ENCODE assay signal across 18 cellular contexts in the genomic region with DNA sequence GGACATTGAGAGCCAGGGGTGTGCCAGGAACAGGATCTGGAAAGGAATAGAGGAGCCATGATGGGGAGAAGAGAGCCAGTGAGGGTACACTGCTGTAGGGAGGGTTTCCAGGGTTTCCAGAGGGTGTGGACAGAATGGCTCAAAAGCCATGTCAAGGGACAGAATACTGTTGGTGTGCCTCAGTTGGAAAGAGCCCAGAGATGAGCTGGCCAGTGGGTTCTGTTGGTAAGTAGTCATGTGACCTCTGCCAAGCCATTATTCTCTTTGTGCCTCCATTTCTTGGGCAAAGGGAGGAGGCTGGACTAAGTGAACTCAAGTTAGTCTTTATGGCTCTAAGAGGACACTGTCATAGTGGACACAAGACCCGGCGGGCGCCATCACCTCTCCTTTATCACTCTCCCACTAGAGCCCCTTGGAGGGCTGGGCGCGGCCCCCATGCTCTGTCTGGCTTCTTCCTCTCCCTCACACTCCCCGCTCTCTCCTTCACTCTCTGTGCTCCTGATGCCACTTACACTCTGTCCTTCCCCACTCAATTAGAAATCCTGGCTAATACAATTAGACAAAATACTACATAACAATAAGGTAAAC. TPM values are rescaled to one million over a fixed set of nuclear protein-coding genes. Genes with fewer than 3 reads are reported as not detected.
"Had no signal": no experiment of that assay in that cellular context is flagged by ENCODE, and none has a peak within 500 bp of the region (broad histone marks: within the 10 kb centered on the region; RNA-seq: fewer than 3 reads in every experiment).

No MANE protein-coding gene starts in this region.

- H3K27me3 ChIP-seq: pancreas, testis, tibial nerve had no signal

- DNase-seq: dermis blood vessel endothelial cell; endodermal cell; erythroblast; heart right ventricle; kidney glomerular epithelial cell; mammary epithelial cell; naive thymus-derived CD4-positive, alpha-beta T cell; occipital lobe; pancreas; stimulated activated CD4-positive, alpha-beta T cell treated with anti-CD3 and anti-CD28 coated beads, Interleukin-2, amount 100 ng/mL, for 24 hours; stimulated activated CD4-positive, alpha-beta T cell treated with anti-CD3 and anti-CD28 coated beads, Interleukin-4, amount 100 ng/mL, for 4 hours; testis had no signal

- H3K27ac Mint-ChIP-seq: endodermal cell; naive thymus-derived CD4-positive, alpha-beta T cell; stimulated activated naive CD8-positive, alpha-beta T cell treated with anti-CD3 and anti-CD28 coated beads, Interleukin-15, Interleukin-2, amounts not matched to agents 100 ng/mL and 50 ng/mL, for 24 hours had no signal

- H3K4me1 Mint-ChIP-seq: naive thymus-derived CD4-positive, alpha-beta T cell had no signal

- H3K9me3 Mint-ChIP-seq: stimulated activated naive CD8-positive, alpha-beta T cell treated with anti-CD3 and anti-CD28 coated beads, Interleukin-15, Interleukin-2, amounts not matched to agents 100 ng/mL and 50 ng/mL, for 24 hours had no signal

- H3K36me3 Mint-ChIP-seq: naive thymus-derived CD4-positive, alpha-beta T cell had no signal

- H3K27ac ChIP-seq: heart right ventricle, pancreas, prostate gland, skin epidermis, testis, tibial nerve had no signal

- ATAC-seq: heart right ventricle; naive thymus-derived CD4-positive, alpha-beta T cell; pancreas; sciatic nerve had no signal

- H3K4me3 ChIP-seq: heart right ventricle, pancreas, prostate gland, skin epidermis, testis, tibial nerve had no signal

- H3K9me3 ChIP-seq: heart right ventricle, pancreas, prostate gland, testis, tibial nerve had no signal

- H3K36me3 ChIP-seq: heart right ventricle, pancreas, prostate gland, tibial nerve had no signal

- H3K4me3 Mint-ChIP-seq: endodermal cell; naive thymus-derived CD4-positive, alpha-beta T cell; stimulated activated naive CD8-positive, alpha-beta T cell treated with anti-CD3 and anti-CD28 coated beads, Interleukin-15, Interleukin-2, amounts not matched to agents 100 ng/mL and 50 ng/mL, for 24 hours had no signal

- H3K4me1 ChIP-seq: heart right ventricle, pancreas, prostate gland, testis had no signal

RNA-seq across cellular contexts. Expression of a gene that starts 20.1 kb away (rescaled TPM):
- total RNA-seq: dermis blood vessel endothelial cell; endothelial cell of umbilical vein; mammary epithelial cell; naive thymus-derived CD4-positive, alpha-beta T cell had no signal
